1 cellular context compared by ENCODE assay signal in the genomic region with DNA sequence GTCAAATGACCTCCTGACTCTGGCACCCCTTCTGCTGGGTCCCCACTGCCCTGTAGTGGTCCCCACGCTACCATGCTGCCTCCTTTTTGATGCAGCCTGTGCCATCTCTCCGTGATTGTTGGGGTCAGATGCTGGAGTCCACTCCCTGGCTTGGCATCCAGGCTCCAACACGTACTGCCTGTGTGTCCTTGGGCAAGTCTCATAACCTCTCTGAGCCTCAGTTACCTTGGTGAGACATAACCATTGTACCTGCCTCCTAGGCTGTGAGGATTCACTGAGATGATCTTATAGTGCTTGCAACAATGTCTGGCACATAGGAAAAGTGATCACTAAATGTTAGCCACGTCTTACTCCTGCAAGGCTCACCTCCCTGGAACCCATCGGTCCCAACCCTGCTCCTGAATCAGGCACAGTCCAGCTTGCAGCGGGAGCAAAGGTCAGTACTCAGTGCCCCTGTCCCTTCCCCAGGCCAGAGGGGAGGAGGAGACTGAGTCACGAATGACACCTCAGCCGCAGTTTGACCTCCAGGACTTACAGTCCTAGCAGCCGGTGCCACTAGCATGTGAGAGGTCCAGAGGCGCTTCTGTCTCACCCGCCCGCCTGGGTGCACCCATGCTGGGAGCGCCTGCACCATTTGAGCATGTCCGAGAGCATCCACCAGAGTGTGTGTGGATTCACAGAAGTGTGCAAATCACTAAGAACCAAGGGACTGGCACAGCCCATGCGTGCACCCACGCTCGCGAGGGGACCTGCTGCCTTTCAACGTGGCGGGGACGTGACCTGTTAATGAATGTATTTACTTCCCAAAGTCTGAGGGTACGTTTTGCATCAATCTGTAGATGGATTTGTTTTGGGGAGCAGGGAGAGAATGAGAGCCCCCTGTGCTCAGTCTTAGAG.
TF ChIP-seq lines count a peak whose summit lies in the region.

No MANE protein-coding gene starts in this region.

TF ChIP-seq in HepG2, 621 proteins besides CTCF, POLR2A, EP300 and RAD21 (continued from another document and continues in another):
- no peak for TF ChIP-seq TBX2 (CRISPR knock-in tag; IDR thresholded peaks at IDR 0.05; ENCODE audit: borderline replicate concordance)
- TF ChIP-seq NR2F1 (CRISPR knock-in tag; IDR thresholded peaks at IDR 0.05) = peak; percentile 48 to 82; a peak in 3 of 4 replicates
- no peak for TF ChIP-seq ZNF3 (CRISPR knock-in tag; IDR thresholded peaks at IDR 0.05)
- no peak for TF ChIP-seq IKZF1 (IDR thresholded peaks at IDR 0.05)
- 0 out of 2 replicates have a peak, but pooled peaks have one; percentile 7 for TF ChIP-seq JUNB (CRISPR knock-in tag; IDR thresholded peaks at IDR 0.05; ENCODE audit: borderline replicate concordance)
- no peak for TF ChIP-seq ZKSCAN8 (CRISPR knock-in tag; IDR thresholded peaks at IDR 0.05; ENCODE audit: borderline replicate concordance)
- TF ChIP-seq JUN (CRISPR knock-in tag; IDR thresholded peaks at IDR 0.05) = no peak; the same call in 1 of the 2 replicates
- TF ChIP-seq ZNF670 (CRISPR knock-in tag; IDR thresholded peaks at IDR 0.05; ENCODE audit: borderline replicate concordance) = 0 out of 2 replicates have a peak, but pooled peaks have one; percentile 12
- no peak for TF ChIP-seq STAG1 (CRISPR knock-in tag; IDR thresholded peaks at IDR 0.05)
- TF ChIP-seq ZNF44 (CRISPR knock-in tag; IDR thresholded peaks at IDR 0.05) = peak; percentile 43; the same call in 1 of the 2 replicates
- TF ChIP-seq DPF2 (CRISPR knock-in tag; IDR thresholded peaks at IDR 0.05; ENCODE audit: borderline replicate concordance, low read depth) = peak; percentile 14; the same call in 1 of the 2 replicates
- peak; percentile 54; the same call in 1 of the 2 replicates for TF ChIP-seq ATF7-NPFF (CRISPR knock-in tag; IDR thresholded peaks at IDR 0.05; ENCODE audit: low read depth)
- TF ChIP-seq, protein P1, sequence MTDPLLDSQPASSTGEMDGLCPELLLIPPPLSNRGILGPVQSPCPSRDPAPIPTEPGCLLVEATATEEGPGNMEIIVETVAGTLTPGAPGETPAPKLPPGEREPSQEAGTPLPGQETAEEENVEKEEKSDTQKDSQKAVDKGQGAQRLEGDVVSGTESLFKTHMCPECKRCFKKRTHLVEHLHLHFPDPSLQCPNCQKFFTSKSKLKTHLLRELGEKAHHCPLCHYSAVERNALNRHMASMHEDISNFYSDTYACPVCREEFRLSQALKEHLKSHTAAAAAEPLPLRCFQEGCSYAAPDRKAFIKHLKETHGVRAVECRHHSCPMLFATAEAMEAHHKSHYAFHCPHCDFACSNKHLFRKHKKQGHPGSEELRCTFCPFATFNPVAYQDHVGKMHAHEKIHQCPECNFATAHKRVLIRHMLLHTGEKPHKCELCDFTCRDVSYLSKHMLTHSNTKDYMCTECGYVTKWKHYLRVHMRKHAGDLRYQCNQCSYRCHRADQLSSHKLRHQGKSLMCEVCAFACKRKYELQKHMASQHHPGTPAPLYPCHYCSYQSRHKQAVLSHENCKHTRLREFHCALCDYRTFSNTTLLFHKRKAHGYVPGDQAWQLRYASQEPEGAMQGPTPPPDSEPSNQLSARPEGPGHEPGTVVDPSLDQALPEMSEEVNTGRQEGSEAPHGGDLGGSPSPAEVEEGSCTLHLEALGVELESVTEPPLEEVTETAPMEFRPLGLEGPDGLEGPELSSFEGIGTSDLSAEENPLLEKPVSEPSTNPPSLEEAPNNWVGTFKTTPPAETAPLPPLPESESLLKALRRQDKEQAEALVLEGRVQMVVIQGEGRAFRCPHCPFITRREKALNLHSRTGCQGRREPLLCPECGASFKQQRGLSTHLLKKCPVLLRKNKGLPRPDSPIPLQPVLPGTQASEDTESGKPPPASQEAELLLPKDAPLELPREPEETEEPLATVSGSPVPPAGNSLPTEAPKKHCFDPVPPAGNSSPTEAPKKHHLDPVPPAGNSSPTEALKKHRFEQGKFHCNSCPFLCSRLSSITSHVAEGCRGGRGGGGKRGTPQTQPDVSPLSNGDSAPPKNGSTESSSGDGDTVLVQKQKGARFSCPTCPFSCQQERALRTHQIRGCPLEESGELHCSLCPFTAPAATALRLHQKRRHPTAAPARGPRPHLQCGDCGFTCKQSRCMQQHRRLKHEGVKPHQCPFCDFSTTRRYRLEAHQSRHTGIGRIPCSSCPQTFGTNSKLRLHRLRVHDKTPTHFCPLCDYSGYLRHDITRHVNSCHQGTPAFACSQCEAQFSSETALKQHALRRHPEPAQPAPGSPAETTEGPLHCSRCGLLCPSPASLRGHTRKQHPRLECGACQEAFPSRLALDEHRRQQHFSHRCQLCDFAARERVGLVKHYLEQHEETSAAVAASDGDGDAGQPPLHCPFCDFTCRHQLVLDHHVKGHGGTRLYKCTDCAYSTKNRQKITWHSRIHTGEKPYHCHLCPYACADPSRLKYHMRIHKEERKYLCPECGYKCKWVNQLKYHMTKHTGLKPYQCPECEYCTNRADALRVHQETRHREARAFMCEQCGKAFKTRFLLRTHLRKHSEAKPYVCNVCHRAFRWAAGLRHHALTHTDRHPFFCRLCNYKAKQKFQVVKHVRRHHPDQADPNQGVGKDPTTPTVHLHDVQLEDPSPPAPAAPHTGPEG (CRISPR knock-in tag; IDR thresholded peaks at IDR 0.05) = peak; percentile 92
- TF ChIP-seq, protein P2, sequence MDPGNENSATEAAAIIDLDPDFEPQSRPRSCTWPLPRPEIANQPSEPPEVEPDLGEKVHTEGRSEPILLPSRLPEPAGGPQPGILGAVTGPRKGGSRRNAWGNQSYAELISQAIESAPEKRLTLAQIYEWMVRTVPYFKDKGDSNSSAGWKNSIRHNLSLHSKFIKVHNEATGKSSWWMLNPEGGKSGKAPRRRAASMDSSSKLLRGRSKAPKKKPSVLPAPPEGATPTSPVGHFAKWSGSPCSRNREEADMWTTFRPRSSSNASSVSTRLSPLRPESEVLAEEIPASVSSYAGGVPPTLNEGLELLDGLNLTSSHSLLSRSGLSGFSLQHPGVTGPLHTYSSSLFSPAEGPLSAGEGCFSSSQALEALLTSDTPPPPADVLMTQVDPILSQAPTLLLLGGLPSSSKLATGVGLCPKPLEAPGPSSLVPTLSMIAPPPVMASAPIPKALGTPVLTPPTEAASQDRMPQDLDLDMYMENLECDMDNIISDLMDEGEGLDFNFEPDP (CRISPR knock-in tag; conservative IDR thresholded peaks at IDR 0.05) = no peak
- TF ChIP-seq RFXANK (CRISPR knock-in tag; IDR thresholded peaks at IDR 0.05) = no peak
- TF ChIP-seq, protein P3, sequence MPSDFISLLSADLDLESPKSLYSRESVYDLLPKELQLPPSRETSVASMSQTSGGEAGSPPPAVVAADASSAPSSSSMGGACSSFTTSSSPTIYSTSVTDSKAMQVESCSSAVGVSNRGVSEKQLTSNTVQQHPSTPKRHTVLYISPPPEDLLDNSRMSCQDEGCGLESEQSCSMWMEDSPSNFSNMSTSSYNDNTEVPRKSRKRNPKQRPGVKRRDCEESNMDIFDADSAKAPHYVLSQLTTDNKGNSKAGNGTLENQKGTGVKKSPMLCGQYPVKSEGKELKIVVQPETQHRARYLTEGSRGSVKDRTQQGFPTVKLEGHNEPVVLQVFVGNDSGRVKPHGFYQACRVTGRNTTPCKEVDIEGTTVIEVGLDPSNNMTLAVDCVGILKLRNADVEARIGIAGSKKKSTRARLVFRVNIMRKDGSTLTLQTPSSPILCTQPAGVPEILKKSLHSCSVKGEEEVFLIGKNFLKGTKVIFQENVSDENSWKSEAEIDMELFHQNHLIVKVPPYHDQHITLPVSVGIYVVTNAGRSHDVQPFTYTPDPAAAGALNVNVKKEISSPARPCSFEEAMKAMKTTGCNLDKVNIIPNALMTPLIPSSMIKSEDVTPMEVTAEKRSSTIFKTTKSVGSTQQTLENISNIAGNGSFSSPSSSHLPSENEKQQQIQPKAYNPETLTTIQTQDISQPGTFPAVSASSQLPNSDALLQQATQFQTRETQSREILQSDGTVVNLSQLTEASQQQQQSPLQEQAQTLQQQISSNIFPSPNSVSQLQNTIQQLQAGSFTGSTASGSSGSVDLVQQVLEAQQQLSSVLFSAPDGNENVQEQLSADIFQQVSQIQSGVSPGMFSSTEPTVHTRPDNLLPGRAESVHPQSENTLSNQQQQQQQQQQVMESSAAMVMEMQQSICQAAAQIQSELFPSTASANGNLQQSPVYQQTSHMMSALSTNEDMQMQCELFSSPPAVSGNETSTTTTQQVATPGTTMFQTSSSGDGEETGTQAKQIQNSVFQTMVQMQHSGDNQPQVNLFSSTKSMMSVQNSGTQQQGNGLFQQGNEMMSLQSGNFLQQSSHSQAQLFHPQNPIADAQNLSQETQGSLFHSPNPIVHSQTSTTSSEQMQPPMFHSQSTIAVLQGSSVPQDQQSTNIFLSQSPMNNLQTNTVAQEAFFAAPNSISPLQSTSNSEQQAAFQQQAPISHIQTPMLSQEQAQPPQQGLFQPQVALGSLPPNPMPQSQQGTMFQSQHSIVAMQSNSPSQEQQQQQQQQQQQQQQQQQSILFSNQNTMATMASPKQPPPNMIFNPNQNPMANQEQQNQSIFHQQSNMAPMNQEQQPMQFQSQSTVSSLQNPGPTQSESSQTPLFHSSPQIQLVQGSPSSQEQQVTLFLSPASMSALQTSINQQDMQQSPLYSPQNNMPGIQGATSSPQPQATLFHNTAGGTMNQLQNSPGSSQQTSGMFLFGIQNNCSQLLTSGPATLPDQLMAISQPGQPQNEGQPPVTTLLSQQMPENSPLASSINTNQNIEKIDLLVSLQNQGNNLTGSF (CRISPR knock-in tag; IDR thresholded peaks at IDR 0.05) = 0 out of 2 replicates have a peak, but pooled peaks have one; percentile 72
- TF ChIP-seq, protein P4, sequence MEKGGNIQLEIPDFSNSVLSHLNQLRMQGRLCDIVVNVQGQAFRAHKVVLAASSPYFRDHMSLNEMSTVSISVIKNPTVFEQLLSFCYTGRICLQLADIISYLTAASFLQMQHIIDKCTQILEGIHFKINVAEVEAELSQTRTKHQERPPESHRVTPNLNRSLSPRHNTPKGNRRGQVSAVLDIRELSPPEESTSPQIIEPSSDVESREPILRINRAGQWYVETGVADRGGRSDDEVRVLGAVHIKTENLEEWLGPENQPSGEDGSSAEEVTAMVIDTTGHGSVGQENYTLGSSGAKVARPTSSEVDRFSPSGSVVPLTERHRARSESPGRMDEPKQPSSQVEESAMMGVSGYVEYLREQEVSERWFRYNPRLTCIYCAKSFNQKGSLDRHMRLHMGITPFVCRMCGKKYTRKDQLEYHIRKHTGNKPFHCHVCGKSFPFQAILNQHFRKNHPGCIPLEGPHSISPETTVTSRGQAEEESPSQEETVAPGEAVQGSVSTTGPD (CRISPR knock-in tag; IDR thresholded peaks at IDR 0.05) = no peak
- TF ChIP-seq PCBP1 (IDR thresholded peaks at IDR 0.05; ENCODE audit: borderline replicate concordance, low read depth, low read length) = no peak
- TF ChIP-seq HMG20A (CRISPR knock-in tag; IDR thresholded peaks at IDR 0.05; ENCODE audit: borderline replicate concordance) = peak; percentile 11; the same call in 1 of the 2 replicates
- TF ChIP-seq STAT5B (CRISPR knock-in tag; IDR thresholded peaks at IDR 0.05) = no peak
- TF ChIP-seq ZNF329 (CRISPR knock-in tag; IDR thresholded peaks at IDR 0.05; ENCODE audit: low read depth) = no peak
- TF ChIP-seq, protein P5, sequence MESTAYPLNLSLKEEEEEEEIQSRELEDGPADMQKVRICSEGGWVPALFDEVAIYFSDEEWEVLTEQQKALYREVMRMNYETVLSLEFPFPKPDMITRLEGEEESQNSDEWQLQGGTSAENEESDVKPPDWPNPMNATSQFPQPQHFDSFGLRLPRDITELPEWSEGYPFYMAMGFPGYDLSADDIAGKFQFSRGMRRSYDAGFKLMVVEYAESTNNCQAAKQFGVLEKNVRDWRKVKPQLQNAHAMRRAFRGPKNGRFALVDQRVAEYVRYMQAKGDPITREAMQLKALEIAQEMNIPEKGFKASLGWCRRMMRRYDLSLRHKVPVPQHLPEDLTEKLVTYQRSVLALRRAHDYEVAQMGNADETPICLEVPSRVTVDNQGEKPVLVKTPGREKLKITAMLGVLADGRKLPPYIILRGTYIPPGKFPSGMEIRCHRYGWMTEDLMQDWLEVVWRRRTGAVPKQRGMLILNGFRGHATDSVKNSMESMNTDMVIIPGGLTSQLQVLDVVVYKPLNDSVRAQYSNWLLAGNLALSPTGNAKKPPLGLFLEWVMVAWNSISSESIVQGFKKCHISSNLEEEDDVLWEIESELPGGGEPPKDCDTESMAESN (CRISPR knock-in tag; conservative IDR thresholded peaks at IDR 0.05) = peak; percentile 39
- TF ChIP-seq CENPT (CRISPR knock-in tag; IDR thresholded peaks at IDR 0.05; ENCODE audit: low read depth) = 0 out of 2 replicates have a peak, but pooled peaks have one; percentile 56
- no peak for TF ChIP-seq ZNF383 (CRISPR knock-in tag; IDR thresholded peaks at IDR 0.05; ENCODE audit: borderline replicate concordance)
- TF ChIP-seq ZFP36 (IDR thresholded peaks at IDR 0.05; ENCODE audit: borderline replicate concordance, low read depth, low read length, partially characterized antibody) = peak; percentile 34
- no peak for TF ChIP-seq KDM2A (CRISPR knock-in tag; IDR thresholded peaks at IDR 0.05; ENCODE audit: borderline replicate concordance, low read depth)
- peak; percentile 72; the same call in 1 of the 2 replicates for TF ChIP-seq BRD4 (CRISPR knock-in tag; IDR thresholded peaks at IDR 0.05)
- TF ChIP-seq HOXA3 (CRISPR knock-in tag; IDR thresholded peaks at IDR 0.05) = no peak
- TF ChIP-seq ZNF652 (CRISPR knock-in tag; IDR thresholded peaks at IDR 0.05; ENCODE audit: borderline replicate concordance, low read depth) = no peak
- TF ChIP-seq RCOR2 (CRISPR knock-in tag; IDR thresholded peaks at IDR 0.05) = peak; percentile 67; the same call in 1 of the 2 replicates
- TF ChIP-seq TBX3 (IDR thresholded peaks at IDR 0.05; ENCODE audit: borderline replicate concordance) = peak; percentile 49; the same call in 1 of the 2 replicates
- TF ChIP-seq GFI1 (CRISPR knock-in tag; IDR thresholded peaks at IDR 0.05; ENCODE audit: borderline replicate concordance) = peak; percentile 23; the same call in 1 of the 2 replicates
- TF ChIP-seq MZF1 (CRISPR knock-in tag; IDR thresholded peaks at IDR 0.05; ENCODE audit: borderline replicate concordance) = 0 out of 2 replicates have a peak, but pooled peaks have one; percentile 13
- TF ChIP-seq, protein P6, sequence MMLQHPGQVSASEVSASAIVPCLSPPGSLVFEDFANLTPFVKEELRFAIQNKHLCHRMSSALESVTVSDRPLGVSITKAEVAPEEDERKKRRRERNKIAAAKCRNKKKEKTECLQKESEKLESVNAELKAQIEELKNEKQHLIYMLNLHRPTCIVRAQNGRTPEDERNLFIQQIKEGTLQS (CRISPR knock-in tag; IDR thresholded peaks at IDR 0.05) = no peak
- no peak for TF ChIP-seq ZBTB38 (CRISPR knock-in tag; IDR thresholded peaks at IDR 0.05)
- 0 out of 2 replicates have a peak, but pooled peaks have one; percentile 10 for TF ChIP-seq ZFP90 (CRISPR knock-in tag; IDR thresholded peaks at IDR 0.05; ENCODE audit: borderline replicate concordance)
- TF ChIP-seq THAP11 (CRISPR knock-in tag; IDR thresholded peaks at IDR 0.05) = no peak
- TF ChIP-seq NBN (conservative IDR thresholded peaks at IDR 0.05) = no peak
